In the genomic region with DNA sequence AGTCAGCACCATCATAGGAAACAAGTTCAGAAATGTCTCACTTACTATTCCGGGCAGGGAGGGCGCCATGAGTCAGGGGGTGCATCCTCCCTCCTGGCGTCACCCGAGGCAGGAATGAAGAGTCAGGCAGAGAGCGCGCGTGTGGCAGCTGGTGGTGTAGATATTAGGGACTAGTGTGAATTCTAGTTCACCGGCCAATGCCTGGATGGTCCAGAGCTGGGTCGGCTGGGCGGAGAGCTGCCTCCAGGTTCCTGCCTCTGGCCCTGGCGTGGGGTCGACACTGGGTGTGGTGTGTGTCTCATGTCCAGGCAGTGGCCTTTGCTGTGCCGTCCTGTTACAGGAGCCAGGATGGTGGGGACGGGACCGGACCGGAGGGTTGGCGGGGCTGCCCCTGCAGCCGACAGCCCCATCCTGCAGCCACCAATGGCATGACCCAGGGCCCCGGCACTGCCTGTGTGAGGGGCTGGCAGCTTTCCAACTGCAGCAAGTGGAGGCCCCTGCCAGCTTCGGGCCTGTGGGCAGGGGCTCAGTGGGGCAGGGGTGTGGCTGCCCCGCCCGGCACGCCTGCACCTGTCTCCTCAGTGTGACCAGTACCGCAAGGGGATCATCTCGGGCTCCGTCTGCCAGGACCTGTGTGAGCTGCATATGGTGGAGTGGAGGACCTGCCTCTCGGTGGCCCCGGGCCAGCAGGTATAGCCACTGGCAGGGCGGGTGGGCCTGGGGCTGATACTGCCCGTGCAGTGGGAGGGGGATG, we compare ENCODE assay signal across 7 cellular contexts. TPM values are rescaled to one million over a fixed set of nuclear protein-coding genes. Genes with fewer than 3 reads are reported as not detected.
DNase-seq lines count a peak whose midpoint lies in the region; ATAC-seq and TF ChIP-seq lines count a peak whose summit lies in the region.
"Had no signal": no experiment of that assay in that cellular context is flagged by ENCODE, and none has a peak within 500 bp of the region (broad histone marks: within the 10 kb centered on the region; RNA-seq: fewer than 3 reads in every experiment).

No MANE protein-coding gene starts in this region.

- DNase-seq in activated CD4-positive, alpha-beta memory T cell treated with anti-CD3 and anti-CD28 coated beads for 36 hours, result peak; percentile 34
- no peak for DNase-seq in activated CD4-positive, alpha-beta memory T cell treated with anti-CD3 and anti-CD28 coated beads, Interleukin-2, amount 10 ng/mL, durations not matched to agents 7 days and 5 days
- DNase-seq in choroid plexus epithelial cell (ENCODE audit: low read depth), result peak; percentile 43
- peak; percentile 76 for DNase-seq in spleen
- DNase-seq in activated naive CD4-positive, alpha-beta T cell treated with Interleukin-2 at 50 U/mL for 16 hours, result no peak
- DNase-seq: Calu3 had no signal

- H3K27me3 ChIP-seq in spleen (replicated peaks in 1 of 7), result peaks cover 0 to 5% (median 0%) of the 10 kb centered on the region in 7 donors

- H3K4me3 Mint-ChIP-seq in activated CD4-positive, alpha-beta memory T cell treated with anti-CD3 and anti-CD28 coated beads for 36 hours, result no peak overlapping the region
- H3K4me3 Mint-ChIP-seq in activated CD4-positive, alpha-beta memory T cell treated with anti-CD3 and anti-CD28 coated beads, Interleukin-2, amount 10 ng/mL, durations not matched to agents 7 days and 5 days, result no peak overlapping the region

- H3K36me3 ChIP-seq in spleen, result peaks cover 6 to 62% (median 50%) of the 10 kb centered on the region in 6 donors

- H3K27ac Mint-ChIP-seq in activated CD4-positive, alpha-beta memory T cell treated with anti-CD3 and anti-CD28 coated beads for 36 hours, result no peak overlapping the region
- no peak overlapping the region for H3K27ac Mint-ChIP-seq in activated CD4-positive, alpha-beta memory T cell treated with anti-CD3 and anti-CD28 coated beads, Interleukin-2, amount 10 ng/mL, durations not matched to agents 7 days and 5 days

- no peak for ATAC-seq in GM21381 (IDR thresholded peaks at IDR 0.05; ENCODE audit: unreplicated experiment)

- H3K4me3 ChIP-seq in choroid plexus epithelial cell (ENCODE audit: low read depth, low read length), result no peak overlapping the region
- no peak overlapping the region for H3K4me3 ChIP-seq in spleen

- intact Hi-C loops in activated CD4-positive, alpha-beta memory T cell treated with anti-CD3 and anti-CD28 coated beads for 36 hours (cut with micrococcal nuclease), result no loop called here
- intact Hi-C loops in spleen (cut with DNase I; ENCODE audit: low total_unique reads), result no loop called here

- CTCF ChIA-PET in activated CD4-positive, alpha-beta memory T cell treated with anti-CD3 and anti-CD28 coated beads for 36 hours (lab: Charles Lee), result no interaction called here
- CTCF ChIA-PET in activated CD4-positive, alpha-beta memory T cell treated with anti-CD3 and anti-CD28 coated beads, Interleukin-2, amount 10 ng/mL, durations not matched to agents 7 days and 5 days (lab: Charles Lee), result interaction anchor here (1.0 kb wide), 1 partner anchor 9 kb away, joined by 4 read pairs; no protein-coding TSS in a partner anchor

- WGBS in spleen, 5 donors, result 63 to 80% (median 68%) methylated on average over 16 to 30 of the region's 30 CpGs

- no peak for TF ChIP-seq POLR2A in spleen (IDR thresholded peaks at IDR 0.05)

- no peaks in the 10 kb centered on the region for H3K27me3 Mint-ChIP-seq in activated CD4-positive, alpha-beta memory T cell treated with anti-CD3 and anti-CD28 coated beads for 36 hours
- H3K27me3 Mint-ChIP-seq in activated CD4-positive, alpha-beta memory T cell treated with anti-CD3 and anti-CD28 coated beads, Interleukin-2, amount 10 ng/mL, durations not matched to agents 7 days and 5 days, result no peaks in the 10 kb centered on the region

- H3K4me1 Mint-ChIP-seq in activated CD4-positive, alpha-beta memory T cell treated with anti-CD3 and anti-CD28 coated beads for 36 hours (ENCODE audit: low read depth), result peaks cover 24% of the 10 kb centered on the region
- H3K4me1 Mint-ChIP-seq in activated CD4-positive, alpha-beta memory T cell treated with anti-CD3 and anti-CD28 coated beads, Interleukin-2, amount 10 ng/mL, durations not matched to agents 7 days and 5 days, result peaks cover 30% of the 10 kb centered on the region

- peaks cover 27% of the 10 kb centered on the region for H3K36me3 Mint-ChIP-seq in activated CD4-positive, alpha-beta memory T cell treated with anti-CD3 and anti-CD28 coated beads for 36 hours
- peaks cover 35% of the 10 kb centered on the region for H3K36me3 Mint-ChIP-seq in activated CD4-positive, alpha-beta memory T cell treated with anti-CD3 and anti-CD28 coated beads, Interleukin-2, amount 10 ng/mL, durations not matched to agents 7 days and 5 days (ENCODE audit: low read depth)

- H3K9me3 ChIP-seq in spleen, result no peaks in the 10 kb centered on the region

- H3K4me1 ChIP-seq in spleen, result peaks cover 12 to 82% (median 75%) of the 10 kb centered on the region in 6 donors

- no peaks in the 10 kb centered on the region for H3K9me3 Mint-ChIP-seq in activated CD4-positive, alpha-beta memory T cell treated with anti-CD3 and anti-CD28 coated beads for 36 hours
- no peaks in the 10 kb centered on the region for H3K9me3 Mint-ChIP-seq in activated CD4-positive, alpha-beta memory T cell treated with anti-CD3 and anti-CD28 coated beads, Interleukin-2, amount 10 ng/mL, durations not matched to agents 7 days and 5 days

- no peak for TF ChIP-seq CTCF in choroid plexus epithelial cell (conservative IDR thresholded peaks at IDR 0.05; ENCODE audit: low read depth, low read length)
- TF ChIP-seq CTCF in spleen (IDR thresholded peaks at IDR 0.05 in 8 of 11, conservative IDR thresholded peaks at IDR 0.05 in 3 of 11), result no peak

- peak overlapping the region in 3 of 8 donors; percentile 17 to 18 (median 18) for H3K27ac ChIP-seq in spleen

- POLR2A ChIA-PET in activated CD4-positive, alpha-beta memory T cell treated with anti-CD3 and anti-CD28 coated beads for 36 hours (lab: Charles Lee), result interaction anchor here (2.1 kb wide), 1 partner anchor 8 kb away, joined by 5 read pairs; no protein-coding TSS in a partner anchor
- POLR2A ChIA-PET in activated CD4-positive, alpha-beta memory T cell treated with anti-CD3 and anti-CD28 coated beads, Interleukin-2, amount 10 ng/mL, durations not matched to agents 7 days and 5 days (lab: Charles Lee), result interaction anchor here (0.8 to 1.2 kb wide), 2 partner anchors 21 to 28 kb away, joined by 3 read pairs; no protein-coding TSS in a partner anchor

RNA-seq across cellular contexts. Expression of gene DIPK1B, which starts 9.1 kb away (rescaled TPM):
- total RNA-seq in activated CD4-positive, alpha-beta memory T cell treated with anti-CD3 and anti-CD28 coated beads for 36 hours, result not detected
- under 1 TPM; 0.15 to 0.18 TPM for total RNA-seq in activated CD4-positive, alpha-beta memory T cell treated with anti-CD3 and anti-CD28 coated beads, Interleukin-2, amount 10 ng/mL, durations not matched to agents 7 days and 5 days
- total RNA-seq in spleen, result 10 to 100 TPM in 5 of 7 donors, 1 to 10 TPM in 2; 5.2 to 26.5 (median 13.3) TPM
- polyA plus RNA-seq in spleen, result 10 to 100 TPM in 2 of 3 donors, 1 to 10 TPM in 1; 8.2 to 16.8 (median 11.3) TPM

RNA-seq across cellular contexts. Expression of gene LCN10, which starts 21.2 kb away (rescaled TPM):
- 1 to 10 TPM; 1.2 to 1.5 TPM for total RNA-seq in activated CD4-positive, alpha-beta memory T cell treated with anti-CD3 and anti-CD28 coated beads for 36 hours
- not detected for total RNA-seq in activated CD4-positive, alpha-beta memory T cell treated with anti-CD3 and anti-CD28 coated beads, Interleukin-2, amount 10 ng/mL, durations not matched to agents 7 days and 5 days
- 10 to 100 TPM in 5 of 7 donors, 1 to 10 TPM in 2; 7.2 to 18.0 (median 12.8) TPM for total RNA-seq in spleen
- polyA plus RNA-seq in spleen, result 10 to 100 TPM; 22.6 to 41.3 (median 24.5) TPM

RNA-seq across cellular contexts. Expression of gene LCN6, which starts 26.8 kb away (rescaled TPM):
- not detected for total RNA-seq in activated CD4-positive, alpha-beta memory T cell treated with anti-CD3 and anti-CD28 coated beads for 36 hours
- under 1 TPM in 1 of 2 experiments, not detected in 1; 0.40 TPM for total RNA-seq in activated CD4-positive, alpha-beta memory T cell treated with anti-CD3 and anti-CD28 coated beads, Interleukin-2, amount 10 ng/mL, durations not matched to agents 7 days and 5 days
- total RNA-seq in spleen, result 1 to 10 TPM; 1.2 to 8.7 (median 3.7) TPM
- polyA plus RNA-seq in spleen, result 10 to 100 TPM in 1 of 3 donors, 1 to 10 TPM in 2; 3.7 to 18.9 (median 5.0) TPM
- total RNA-seq: Calu3 had no signal

RNA-seq across cellular contexts. Expression of gene AGPAT2, which starts 34.3 kb away (rescaled TPM):
- total RNA-seq in activated CD4-positive, alpha-beta memory T cell treated with anti-CD3 and anti-CD28 coated beads for 36 hours, result 10 to 100 TPM; 16.3 to 16.8 TPM
- 10 to 100 TPM; 17.2 to 18.8 TPM for total RNA-seq in activated CD4-positive, alpha-beta memory T cell treated with anti-CD3 and anti-CD28 coated beads, Interleukin-2, amount 10 ng/mL, durations not matched to agents 7 days and 5 days
- 10 to 100 TPM; 26.9 to 47.7 (median 40.4) TPM for total RNA-seq in spleen
- 10 to 100 TPM; 31.9 to 43.8 (median 35.1) TPM for polyA plus RNA-seq in spleen

RNA-seq across cellular contexts. Expression of gene LCN8, which starts 36.5 kb away (rescaled TPM):
- total RNA-seq in activated CD4-positive, alpha-beta memory T cell treated with anti-CD3 and anti-CD28 coated beads for 36 hours, result not detected
- total RNA-seq in activated CD4-positive, alpha-beta memory T cell treated with anti-CD3 and anti-CD28 coated beads, Interleukin-2, amount 10 ng/mL, durations not matched to agents 7 days and 5 days, result not detected
- 1 to 10 TPM in 1 of 7 donors, under 1 TPM in 2, not detected in 4; 0.13 to 2.8 (median 0.51) TPM for total RNA-seq in spleen
- under 1 TPM; 0.22 to 0.70 (median 0.46) TPM for polyA plus RNA-seq in spleen
- total RNA-seq: Calu3 had no signal

Comparison
In these comparisons a context has a peak if more than half of its experiments do, and no peak if none do; other contexts are left out.
1. DNase-seq: peak in activated CD4-positive, alpha-beta memory T cell treated with anti-CD3 and anti-CD28 coated beads for 36 hours (single experiment), choroid plexus epithelial cell (single experiment) and spleen (single experiment); none in activated CD4-positive, alpha-beta memory T cell treated with anti-CD3 and anti-CD28 coated beads, Interleukin-2, amount 10 ng/mL, durations not matched to agents 7 days and 5 days (single experiment) and activated naive CD4-positive, alpha-beta T cell treated with Interleukin-2 at 50 U/mL for 16 hours (single experiment).
2. RNA of gene DIPK1B, which starts 9.1 kb away (total RNA-seq): 5.2 to 26.5 TPM in spleen; 0.15 to 0.18 TPM in activated CD4-positive, alpha-beta memory T cell treated with anti-CD3 and anti-CD28 coated beads, Interleukin-2, amount 10 ng/mL, durations not matched to agents 7 days and 5 days and not detected in activated CD4-positive, alpha-beta memory T cell treated with anti-CD3 and anti-CD28 coated beads for 36 hours; every median in the first group is over 4 times any median in the second.